Comparison of ENCODE assay signal across 21 cellular contexts in the genomic region with DNA sequence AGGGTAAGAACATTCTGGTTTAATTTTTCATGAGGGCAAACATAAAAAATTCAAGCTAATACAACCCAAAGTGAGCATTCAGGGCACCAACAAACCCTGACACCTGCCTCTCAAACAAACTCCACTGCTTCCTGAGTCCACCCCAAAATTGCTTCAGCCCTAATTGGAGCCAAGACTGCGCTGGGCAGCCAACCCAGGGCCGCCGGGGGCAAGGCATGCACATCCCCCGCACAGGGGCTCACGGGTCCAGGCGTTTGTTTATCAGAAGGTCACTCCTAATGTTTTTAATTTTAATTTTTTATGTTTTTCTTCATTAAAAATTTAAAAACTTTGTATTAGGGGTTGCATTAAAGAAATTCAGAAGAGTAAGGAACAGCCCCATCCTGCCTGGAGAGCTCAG.
"Had no signal": no experiment of that assay in that cellular context is flagged by ENCODE, and none has a peak within 500 bp of the region (broad histone marks: within the 10 kb centered on the region; RNA-seq: fewer than 3 reads in every experiment).

No MANE protein-coding gene starts in this region.

- ATAC-seq: stimulated activated effector memory CD8-positive, alpha-beta T cell treated with anti-CD3 and anti-CD28 coated beads, Interleukin-12 subunit alpha, Interleukin-12 subunit beta, amount 100 ng/mL, for 72 hours; stimulated activated memory B cell treated with anti-CD40 and anti-IgM and Interleukin-4, amounts not matched to agents 10 μg/mL and 1 μg/mL and 100 μg/mL, for 72 hours; stimulated activated naive B cell treated with anti-CD40 and anti-IgM and Interleukin-4, amounts not matched to agents 10 μg/mL and 1 μg/mL and 100 μg/mL, for 72 hours; stimulated activated naive CD8-positive, alpha-beta T cell treated with anti-CD3 and anti-CD28 coated beads, Interleukin-15, amount 100 ng/mL, for 72 hours; stimulated activated naive CD8-positive, alpha-beta T cell treated with anti-CD3 and anti-CD28 coated beads, Interleukin-15, Interleukin-2, amounts not matched to agents 100 U/mL and 50 U/mL, for 24 hours; upper lobe of right lung had no signal

- DNase-seq: stimulated activated CD4-positive, alpha-beta T cell treated with anti-CD3 and anti-CD28 coated beads, Interleukin-2, amount 100 ng/mL, for 48 hours; stimulated activated CD4-positive, alpha-beta T cell treated with anti-CD3 and anti-CD28 coated beads, Interleukin-4, amount 100 ng/mL, for 1 hour; stimulated activated CD4-positive, alpha-beta T cell treated with anti-CD3 and anti-CD28 coated beads, Interleukin-4, amount 100 ng/mL, for 24 hours; stimulated activated CD4-positive, alpha-beta T cell treated with anti-CD3 and anti-CD28 coated beads, Interleukin-4, amount 100 ng/mL, for 4 hours; stimulated activated CD8-positive, alpha-beta memory T cell treated with anti-CD3 and anti-CD28 coated beads, Interleukin-4, amount 100 ng/mL, for 48 hours; stimulated activated naive B cell treated with anti-CD40 and anti-IgM and Interleukin-4, amounts not matched to agents 10 μg/mL and 1 μg/mL and 100 μg/mL, for 72 hours; stimulated activated naive CD4-positive, alpha-beta T cell; stimulated activated naive CD4-positive, alpha-beta T cell treated with Interleukin-2 at 50 U/mL for 16 hours; stimulated activated naive CD8-positive, alpha-beta T cell treated with anti-CD3 and anti-CD28 coated beads, Interleukin-15, amount 100 ng/mL, for 72 hours; stimulated activated naive CD8-positive, alpha-beta T cell treated with anti-CD3 and anti-CD28 coated beads, Interleukin-15, Interleukin-2, amounts not matched to agents 100 U/mL and 50 U/mL, for 24 hours; stomach; substantia nigra; testis; thyroid gland; tibial artery; transverse colon; trophoblast cell; upper lobe of right lung; uterus had no signal
